In the genomic region with DNA sequence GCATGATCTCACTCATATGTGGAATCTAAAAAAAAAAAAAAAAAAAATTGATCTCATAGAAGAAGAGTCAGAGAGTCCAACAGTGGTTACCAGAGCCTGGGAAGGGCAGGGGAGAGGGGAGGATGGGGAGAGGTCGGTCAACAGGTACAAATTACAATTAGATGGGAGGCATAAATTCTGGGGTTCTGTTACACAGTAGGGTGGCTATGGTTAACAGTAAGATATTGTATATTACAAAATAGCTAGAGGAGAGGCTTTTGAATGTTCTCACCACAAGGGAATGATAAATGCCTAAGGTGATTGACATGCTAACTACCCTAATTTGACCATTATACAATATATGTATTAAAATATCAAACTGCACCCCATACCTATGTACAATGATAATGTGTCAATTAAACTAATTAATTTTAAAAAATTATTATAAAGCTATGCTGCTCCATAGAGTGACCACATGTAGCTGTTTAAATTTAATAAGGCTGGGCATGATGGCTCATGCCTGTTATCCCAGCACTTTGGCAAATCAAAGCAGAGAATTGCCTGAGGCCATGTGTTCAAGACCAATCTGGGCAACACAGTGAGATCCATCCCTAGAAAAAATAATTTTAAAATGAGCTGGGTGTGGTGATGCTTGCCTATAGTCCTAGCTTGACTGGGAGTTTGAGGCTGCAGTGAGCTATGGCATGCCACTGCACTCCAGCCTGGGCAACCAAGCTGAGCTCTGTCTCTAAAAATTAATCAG, we compare ENCODE assay signal across 1 cellular context.
TF ChIP-seq lines count a peak whose summit lies in the region.

No MANE protein-coding gene starts in this region.

TF ChIP-seq in HepG2, 621 proteins besides CTCF, POLR2A, EP300 and RAD21 (continued from another document and continues in another):
- TF ChIP-seq, protein P1, sequence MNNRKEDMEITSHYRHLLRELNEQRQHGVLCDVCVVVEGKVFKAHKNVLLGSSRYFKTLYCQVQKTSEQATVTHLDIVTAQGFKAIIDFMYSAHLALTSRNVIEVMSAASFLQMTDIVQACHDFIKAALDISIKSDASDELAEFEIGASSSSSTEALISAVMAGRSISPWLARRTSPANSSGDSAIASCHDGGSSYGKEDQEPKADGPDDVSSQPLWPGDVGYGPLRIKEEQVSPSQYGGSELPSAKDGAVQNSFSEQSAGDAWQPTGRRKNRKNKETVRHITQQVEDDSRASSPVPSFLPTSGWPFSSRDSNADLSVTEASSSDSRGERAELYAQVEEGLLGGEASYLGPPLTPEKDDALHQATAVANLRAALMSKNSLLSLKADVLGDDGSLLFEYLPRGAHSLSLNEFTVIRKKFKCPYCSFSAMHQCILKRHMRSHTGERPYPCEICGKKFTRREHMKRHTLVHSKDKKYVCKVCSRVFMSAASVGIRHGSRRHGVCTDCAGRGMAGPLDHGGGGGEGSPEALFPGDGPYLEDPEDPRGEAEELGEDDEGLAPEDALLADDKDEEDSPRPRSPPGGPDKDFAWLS (CRISPR knock-in tag; IDR thresholded peaks at IDR 0.05; ENCODE audit: borderline replicate concordance): no peak
- no peak for TF ChIP-seq ZNF256 (CRISPR knock-in tag; conservative IDR thresholded peaks at IDR 0.05)
- TF ChIP-seq MBD4 (IDR thresholded peaks at IDR 0.05; ENCODE audit: borderline replicate concordance, low read length): no peak
- no peak for TF ChIP-seq ZNF883 (CRISPR knock-in tag; IDR thresholded peaks at IDR 0.05; ENCODE audit: not compliant biosample characterization)
- peak; percentile 2 for TF ChIP-seq CBX1 (IDR thresholded peaks at IDR 0.05; ENCODE audit: low read depth)
- peak; percentile 22; the same call in 1 of the 2 replicates for TF ChIP-seq HDAC1 (CRISPR knock-in tag; IDR thresholded peaks at IDR 0.05)
- no peak for TF ChIP-seq KDM5A (IDR thresholded peaks at IDR 0.05; ENCODE audit: borderline replicate concordance, low read length)
- TF ChIP-seq ZNF724P (CRISPR knock-in tag; IDR thresholded peaks at IDR 0.05; ENCODE audit: borderline replicate concordance): no peak
- TF ChIP-seq, protein P2, sequence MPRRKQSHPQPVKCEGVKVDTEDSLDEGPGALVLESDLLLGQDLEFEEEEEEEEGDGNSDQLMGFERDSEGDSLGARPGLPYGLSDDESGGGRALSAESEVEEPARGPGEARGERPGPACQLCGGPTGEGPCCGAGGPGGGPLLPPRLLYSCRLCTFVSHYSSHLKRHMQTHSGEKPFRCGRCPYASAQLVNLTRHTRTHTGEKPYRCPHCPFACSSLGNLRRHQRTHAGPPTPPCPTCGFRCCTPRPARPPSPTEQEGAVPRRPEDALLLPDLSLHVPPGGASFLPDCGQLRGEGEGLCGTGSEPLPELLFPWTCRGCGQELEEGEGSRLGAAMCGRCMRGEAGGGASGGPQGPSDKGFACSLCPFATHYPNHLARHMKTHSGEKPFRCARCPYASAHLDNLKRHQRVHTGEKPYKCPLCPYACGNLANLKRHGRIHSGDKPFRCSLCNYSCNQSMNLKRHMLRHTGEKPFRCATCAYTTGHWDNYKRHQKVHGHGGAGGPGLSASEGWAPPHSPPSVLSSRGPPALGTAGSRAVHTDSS (CRISPR knock-in tag; conservative IDR thresholded peaks at IDR 0.05): no peak
- TF ChIP-seq ZNF670 (CRISPR knock-in tag; IDR thresholded peaks at IDR 0.05; ENCODE audit: borderline replicate concordance): peak; percentile 64; the same call in 1 of the 2 replicates
- TF ChIP-seq HDAC6 (IDR thresholded peaks at IDR 0.05; ENCODE audit: low read depth, low read length): no peak
- TF ChIP-seq NAIF1 (CRISPR knock-in tag; IDR thresholded peaks at IDR 0.05; ENCODE audit: borderline replicate concordance): no peak
- no peak for TF ChIP-seq ZFP41 (CRISPR knock-in tag; IDR thresholded peaks at IDR 0.05; ENCODE audit: borderline replicate concordance)
- TF ChIP-seq, protein P3, sequence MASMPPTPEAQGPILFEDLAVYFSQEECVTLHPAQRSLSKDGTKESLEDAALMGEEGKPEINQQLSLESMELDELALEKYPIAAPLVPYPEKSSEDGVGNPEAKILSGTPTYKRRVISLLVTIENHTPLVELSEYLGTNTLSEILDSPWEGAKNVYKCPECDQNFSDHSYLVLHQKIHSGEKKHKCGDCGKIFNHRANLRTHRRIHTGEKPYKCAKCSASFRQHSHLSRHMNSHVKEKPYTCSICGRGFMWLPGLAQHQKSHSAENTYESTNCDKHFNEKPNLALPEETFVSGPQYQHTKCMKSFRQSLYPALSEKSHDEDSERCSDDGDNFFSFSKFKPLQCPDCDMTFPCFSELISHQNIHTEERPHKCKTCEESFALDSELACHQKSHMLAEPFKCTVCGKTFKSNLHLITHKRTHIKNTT (CRISPR knock-in tag; IDR thresholded peaks at IDR 0.05): no peak
- peak; percentile 57 for TF ChIP-seq HNRNPK (IDR thresholded peaks at IDR 0.05; ENCODE audit: low read depth, low read length, poor library complexity, severe bottlenecking)
- TF ChIP-seq ZNF749 (CRISPR knock-in tag; IDR thresholded peaks at IDR 0.05; ENCODE audit: borderline replicate concordance): no peak
- TF ChIP-seq PCBP2 (optimal IDR thresholded peaks at IDR 0.05; ENCODE audit: low read depth, low read length, poor library complexity, severe bottlenecking): no peak
- TF ChIP-seq ZNF841 (CRISPR knock-in tag; IDR thresholded peaks at IDR 0.05; ENCODE audit: borderline replicate concordance): no peak
- peak; percentile 59; the same call in 1 of the 2 replicates for TF ChIP-seq ZFP82 (CRISPR knock-in tag; IDR thresholded peaks at IDR 0.05; ENCODE audit: borderline replicate concordance)
- no peak for TF ChIP-seq GZF1 (CRISPR knock-in tag; IDR thresholded peaks at IDR 0.05)
- no peak for TF ChIP-seq MIER2 (CRISPR knock-in tag; IDR thresholded peaks at IDR 0.05)
- TF ChIP-seq KDM5B (CRISPR knock-in tag; IDR thresholded peaks at IDR 0.05; ENCODE audit: borderline replicate concordance): no peak
- TF ChIP-seq, protein P4, sequence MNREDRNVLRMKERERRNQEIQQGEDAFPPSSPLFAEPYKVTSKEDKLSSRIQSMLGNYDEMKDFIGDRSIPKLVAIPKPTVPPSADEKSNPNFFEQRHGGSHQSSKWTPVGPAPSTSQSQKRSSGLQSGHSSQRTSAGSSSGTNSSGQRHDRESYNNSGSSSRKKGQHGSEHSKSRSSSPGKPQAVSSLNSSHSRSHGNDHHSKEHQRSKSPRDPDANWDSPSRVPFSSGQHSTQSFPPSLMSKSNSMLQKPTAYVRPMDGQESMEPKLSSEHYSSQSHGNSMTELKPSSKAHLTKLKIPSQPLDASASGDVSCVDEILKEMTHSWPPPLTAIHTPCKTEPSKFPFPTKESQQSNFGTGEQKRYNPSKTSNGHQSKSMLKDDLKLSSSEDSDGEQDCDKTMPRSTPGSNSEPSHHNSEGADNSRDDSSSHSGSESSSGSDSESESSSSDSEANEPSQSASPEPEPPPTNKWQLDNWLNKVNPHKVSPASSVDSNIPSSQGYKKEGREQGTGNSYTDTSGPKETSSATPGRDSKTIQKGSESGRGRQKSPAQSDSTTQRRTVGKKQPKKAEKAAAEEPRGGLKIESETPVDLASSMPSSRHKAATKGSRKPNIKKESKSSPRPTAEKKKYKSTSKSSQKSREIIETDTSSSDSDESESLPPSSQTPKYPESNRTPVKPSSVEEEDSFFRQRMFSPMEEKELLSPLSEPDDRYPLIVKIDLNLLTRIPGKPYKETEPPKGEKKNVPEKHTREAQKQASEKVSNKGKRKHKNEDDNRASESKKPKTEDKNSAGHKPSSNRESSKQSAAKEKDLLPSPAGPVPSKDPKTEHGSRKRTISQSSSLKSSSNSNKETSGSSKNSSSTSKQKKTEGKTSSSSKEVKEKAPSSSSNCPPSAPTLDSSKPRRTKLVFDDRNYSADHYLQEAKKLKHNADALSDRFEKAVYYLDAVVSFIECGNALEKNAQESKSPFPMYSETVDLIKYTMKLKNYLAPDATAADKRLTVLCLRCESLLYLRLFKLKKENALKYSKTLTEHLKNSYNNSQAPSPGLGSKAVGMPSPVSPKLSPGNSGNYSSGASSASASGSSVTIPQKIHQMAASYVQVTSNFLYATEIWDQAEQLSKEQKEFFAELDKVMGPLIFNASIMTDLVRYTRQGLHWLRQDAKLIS (CRISPR knock-in tag; IDR thresholded peaks at IDR 0.05): no peak
- no peak for TF ChIP-seq ZNF530 (CRISPR knock-in tag; IDR thresholded peaks at IDR 0.05; ENCODE audit: low read depth)
- TF ChIP-seq TBX2 (CRISPR knock-in tag; IDR thresholded peaks at IDR 0.05; ENCODE audit: borderline replicate concordance): no peak
- TF ChIP-seq, protein P5, sequence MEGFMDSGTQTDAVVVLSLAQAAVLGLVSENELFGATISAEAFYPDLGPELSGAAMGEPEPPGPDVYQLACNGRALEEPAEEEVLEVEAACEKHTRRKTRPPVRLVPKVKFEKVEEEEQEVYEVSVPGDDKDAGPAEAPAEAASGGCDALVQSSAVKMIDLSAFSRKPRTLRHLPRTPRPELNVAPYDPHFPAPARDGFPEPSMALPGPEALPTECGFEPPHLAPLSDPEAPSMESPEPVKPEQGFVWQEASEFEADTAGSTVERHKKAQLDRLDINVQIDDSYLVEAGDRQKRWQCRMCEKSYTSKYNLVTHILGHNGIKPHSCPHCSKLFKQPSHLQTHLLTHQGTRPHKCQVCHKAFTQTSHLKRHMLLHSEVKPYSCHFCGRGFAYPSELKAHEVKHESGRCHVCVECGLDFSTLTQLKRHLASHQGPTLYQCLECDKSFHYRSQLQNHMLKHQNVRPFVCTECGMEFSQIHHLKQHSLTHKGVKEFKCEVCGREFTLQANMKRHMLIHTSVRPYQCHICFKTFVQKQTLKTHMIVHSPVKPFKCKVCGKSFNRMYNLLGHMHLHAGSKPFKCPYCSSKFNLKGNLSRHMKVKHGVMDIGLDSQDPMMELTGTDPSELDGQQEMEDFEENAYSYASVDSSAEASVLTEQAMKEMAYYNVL (CRISPR knock-in tag; IDR thresholded peaks at IDR 0.05; ENCODE audit: borderline replicate concordance): no peak
- no peak for TF ChIP-seq RELA (CRISPR knock-in tag; IDR thresholded peaks at IDR 0.05)
- TF ChIP-seq, protein P6, sequence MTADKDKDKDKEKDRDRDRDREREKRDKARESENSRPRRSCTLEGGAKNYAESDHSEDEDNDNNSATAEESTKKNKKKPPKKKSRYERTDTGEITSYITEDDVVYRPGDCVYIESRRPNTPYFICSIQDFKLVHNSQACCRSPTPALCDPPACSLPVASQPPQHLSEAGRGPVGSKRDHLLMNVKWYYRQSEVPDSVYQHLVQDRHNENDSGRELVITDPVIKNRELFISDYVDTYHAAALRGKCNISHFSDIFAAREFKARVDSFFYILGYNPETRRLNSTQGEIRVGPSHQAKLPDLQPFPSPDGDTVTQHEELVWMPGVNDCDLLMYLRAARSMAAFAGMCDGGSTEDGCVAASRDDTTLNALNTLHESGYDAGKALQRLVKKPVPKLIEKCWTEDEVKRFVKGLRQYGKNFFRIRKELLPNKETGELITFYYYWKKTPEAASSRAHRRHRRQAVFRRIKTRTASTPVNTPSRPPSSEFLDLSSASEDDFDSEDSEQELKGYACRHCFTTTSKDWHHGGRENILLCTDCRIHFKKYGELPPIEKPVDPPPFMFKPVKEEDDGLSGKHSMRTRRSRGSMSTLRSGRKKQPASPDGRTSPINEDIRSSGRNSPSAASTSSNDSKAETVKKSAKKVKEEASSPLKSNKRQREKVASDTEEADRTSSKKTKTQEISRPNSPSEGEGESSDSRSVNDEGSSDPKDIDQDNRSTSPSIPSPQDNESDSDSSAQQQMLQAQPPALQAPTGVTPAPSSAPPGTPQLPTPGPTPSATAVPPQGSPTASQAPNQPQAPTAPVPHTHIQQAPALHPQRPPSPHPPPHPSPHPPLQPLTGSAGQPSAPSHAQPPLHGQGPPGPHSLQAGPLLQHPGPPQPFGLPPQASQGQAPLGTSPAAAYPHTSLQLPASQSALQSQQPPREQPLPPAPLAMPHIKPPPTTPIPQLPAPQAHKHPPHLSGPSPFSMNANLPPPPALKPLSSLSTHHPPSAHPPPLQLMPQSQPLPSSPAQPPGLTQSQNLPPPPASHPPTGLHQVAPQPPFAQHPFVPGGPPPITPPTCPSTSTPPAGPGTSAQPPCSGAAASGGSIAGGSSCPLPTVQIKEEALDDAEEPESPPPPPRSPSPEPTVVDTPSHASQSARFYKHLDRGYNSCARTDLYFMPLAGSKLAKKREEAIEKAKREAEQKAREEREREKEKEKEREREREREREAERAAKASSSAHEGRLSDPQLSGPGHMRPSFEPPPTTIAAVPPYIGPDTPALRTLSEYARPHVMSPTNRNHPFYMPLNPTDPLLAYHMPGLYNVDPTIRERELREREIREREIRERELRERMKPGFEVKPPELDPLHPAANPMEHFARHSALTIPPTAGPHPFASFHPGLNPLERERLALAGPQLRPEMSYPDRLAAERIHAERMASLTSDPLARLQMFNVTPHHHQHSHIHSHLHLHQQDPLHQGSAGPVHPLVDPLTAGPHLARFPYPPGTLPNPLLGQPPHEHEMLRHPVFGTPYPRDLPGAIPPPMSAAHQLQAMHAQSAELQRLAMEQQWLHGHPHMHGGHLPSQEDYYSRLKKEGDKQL (CRISPR knock-in tag; IDR thresholded peaks at IDR 0.05; ENCODE audit: low read depth): no peak
- no peak for TF ChIP-seq ZNF75D (CRISPR knock-in tag; IDR thresholded peaks at IDR 0.05; ENCODE audit: borderline replicate concordance)
- no peak for TF ChIP-seq ZNF496 (CRISPR knock-in tag; IDR thresholded peaks at IDR 0.05; ENCODE audit: insufficient replicate concordance)
- TF ChIP-seq SIX4 (CRISPR knock-in tag; IDR thresholded peaks at IDR 0.05): no peak
- TF ChIP-seq, protein P7, sequence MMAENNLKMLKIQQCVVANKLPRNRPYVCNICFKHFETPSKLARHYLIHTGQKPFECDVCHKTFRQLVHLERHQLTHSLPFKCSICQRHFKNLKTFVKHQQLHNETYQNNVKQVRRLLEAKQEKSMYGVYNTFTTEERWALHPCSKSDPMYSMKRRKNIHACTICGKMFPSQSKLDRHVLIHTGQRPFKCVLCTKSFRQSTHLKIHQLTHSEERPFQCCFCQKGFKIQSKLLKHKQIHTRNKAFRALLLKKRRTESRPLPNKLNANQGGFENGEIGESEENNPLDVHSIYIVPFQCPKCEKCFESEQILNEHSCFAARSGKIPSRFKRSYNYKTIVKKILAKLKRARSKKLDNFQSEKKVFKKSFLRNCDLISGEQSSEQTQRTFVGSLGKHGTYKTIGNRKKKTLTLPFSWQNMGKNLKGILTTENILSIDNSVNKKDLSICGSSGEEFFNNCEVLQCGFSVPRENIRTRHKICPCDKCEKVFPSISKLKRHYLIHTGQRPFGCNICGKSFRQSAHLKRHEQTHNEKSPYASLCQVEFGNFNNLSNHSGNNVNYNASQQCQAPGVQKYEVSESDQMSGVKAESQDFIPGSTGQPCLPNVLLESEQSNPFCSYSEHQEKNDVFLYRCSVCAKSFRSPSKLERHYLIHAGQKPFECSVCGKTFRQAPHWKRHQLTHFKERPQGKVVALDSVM (CRISPR knock-in tag; IDR thresholded peaks at IDR 0.05): no peak
- TF ChIP-seq, protein P8, sequence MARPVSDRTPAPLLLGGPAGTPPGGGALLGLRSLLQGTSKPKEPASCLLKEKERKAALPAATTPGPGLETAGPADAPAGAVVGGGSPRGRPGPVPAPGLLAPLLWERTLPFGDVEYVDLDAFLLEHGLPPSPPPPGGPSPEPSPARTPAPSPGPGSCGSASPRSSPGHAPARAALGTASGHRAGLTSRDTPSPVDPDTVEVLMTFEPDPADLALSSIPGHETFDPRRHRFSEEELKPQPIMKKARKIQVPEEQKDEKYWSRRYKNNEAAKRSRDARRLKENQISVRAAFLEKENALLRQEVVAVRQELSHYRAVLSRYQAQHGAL (CRISPR knock-in tag; IDR thresholded peaks at IDR 0.05; ENCODE audit: not compliant biosample characterization): no peak
- TF ChIP-seq ZNF550 (CRISPR knock-in tag; IDR thresholded peaks at IDR 0.05; ENCODE audit: borderline replicate concordance): no peak
- no peak for TF ChIP-seq ZNF782 (CRISPR knock-in tag; IDR thresholded peaks at IDR 0.05; ENCODE audit: borderline replicate concordance)
- TF ChIP-seq ZBTB3 (CRISPR knock-in tag; IDR thresholded peaks at IDR 0.05; ENCODE audit: borderline replicate concordance, low read depth): no peak
- TF ChIP-seq ZNF160 (CRISPR knock-in tag; IDR thresholded peaks at IDR 0.05): no peak
- no peak for TF ChIP-seq KLF11 (CRISPR knock-in tag; IDR thresholded peaks at IDR 0.05)
- TF ChIP-seq GLI4 (CRISPR knock-in tag; IDR thresholded peaks at IDR 0.05; ENCODE audit: borderline replicate concordance): 0 out of 2 replicates have a peak, but pooled peaks have one; percentile 10
- TF ChIP-seq ZSCAN25 (CRISPR knock-in tag; IDR thresholded peaks at IDR 0.05): no peak
- TF ChIP-seq ZNF468 (CRISPR knock-in tag; IDR thresholded peaks at IDR 0.05): no peak
